In the genomic region with DNA sequence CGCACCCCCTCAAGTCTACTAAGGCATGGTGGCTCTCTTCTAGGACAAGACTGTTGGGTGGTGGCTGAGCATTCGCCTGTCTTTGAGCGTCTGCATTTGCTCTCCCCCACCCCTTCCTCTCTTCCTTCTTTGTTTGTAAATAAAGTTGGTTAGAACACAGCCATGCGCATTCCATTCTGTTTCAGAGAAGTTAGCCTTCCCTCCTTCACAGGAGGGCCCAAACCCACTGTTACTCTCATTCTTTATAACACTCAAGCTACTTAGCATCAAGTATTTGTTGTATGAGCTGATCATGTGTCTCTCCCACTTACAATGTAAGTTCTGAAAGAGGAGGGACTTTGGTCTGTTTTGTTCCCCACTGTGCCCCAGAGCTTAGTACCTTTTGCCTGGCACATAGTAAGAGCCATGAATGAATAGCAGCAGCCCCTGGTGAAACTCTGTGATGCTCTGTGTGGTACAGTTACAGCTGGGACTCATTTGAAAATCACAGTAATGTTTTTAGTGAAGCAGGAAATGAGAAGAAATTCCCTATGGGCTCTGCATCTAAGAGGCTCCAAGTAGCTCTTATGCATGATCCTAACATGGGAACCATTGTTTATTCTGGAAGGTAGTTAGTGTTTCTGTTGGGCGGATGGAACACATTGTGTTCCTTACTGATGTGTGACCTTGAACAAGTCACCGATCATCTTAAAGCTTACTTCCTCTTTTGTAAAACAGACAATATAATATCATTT, we compare ENCODE assay signal across 9 cellular contexts.
DNase-seq lines count a peak whose midpoint lies in the region; ATAC-seq and TF ChIP-seq lines count a peak whose summit lies in the region.
"Had no signal": no experiment of that assay in that cellular context is flagged by ENCODE, and none has a peak within 500 bp of the region (broad histone marks: within the 10 kb centered on the region; RNA-seq: fewer than 3 reads in every experiment).

No MANE protein-coding gene starts in this region.

- in situ Hi-C loops in ACHN (cut with HindIII; ENCODE audit: low pct_ligation_motif_present, low pct_unique_long_range_greater_than_20kb, low sequenced_read_pairs), result no loop called here

- no peak overlapping the region for H3K27ac ChIP-seq in OCI-LY3 (ENCODE audit: low read length)
- H3K27ac ChIP-seq: KMS-11 had no signal

- no peak overlapping the region for H3K4me3 ChIP-seq in OCI-LY3 (ENCODE audit: low read length)

- peaks cover 36% of the 10 kb centered on the region for H4K20me1 ChIP-seq in OCI-LY3 (ENCODE audit: insufficient read depth, low read length)

- ATAC-seq in GM18858 (IDR thresholded peaks at IDR 0.05; ENCODE audit: unreplicated experiment) (peak; percentile 64), HG02588 (IDR thresholded peaks at IDR 0.05; ENCODE audit: unreplicated experiment) (peak; percentile 52)

- H2AFZ ChIP-seq in OCI-LY3 (ENCODE audit: low read depth, low read length), result no peak overlapping the region

- H3K27me3 ChIP-seq in OCI-LY3 (ENCODE audit: low read depth, low read length), result peaks cover 24% of the 10 kb centered on the region

- no peak for TF ChIP-seq CTCF in OCI-LY3 (IDR thresholded peaks at IDR 0.05; ENCODE audit: low read depth, low read length)

- H3K9me3 ChIP-seq in OCI-LY3 (ENCODE audit: insufficient read depth, low read length), result no peaks in the 10 kb centered on the region

- peaks cover 25% of the 10 kb centered on the region for H3K4me1 ChIP-seq in OCI-LY3 (ENCODE audit: low read length)

- no peaks in the 10 kb centered on the region for H3K79me2 ChIP-seq in OCI-LY3 (ENCODE audit: low read length)

- DNase-seq in iPS-NIHi11 (ENCODE audit: low spot score), result peak; percentile 18
- DNase-seq in DMS 273 (lab: John Stamatoyannopoulos, UW; ENCODE audit: unreplicated experiment), result no peak
- no peak for DNase-seq in 8988T
- DNase-seq in ACHN, result no peak
- no peak for DNase-seq in NCI-H345 (lab: John Stamatoyannopoulos, UW)

- H3K36me3 ChIP-seq in OCI-LY3 (replicated peaks; ENCODE audit: low read depth, low read length), result no peaks in the 10 kb centered on the region

- H3K9ac ChIP-seq in OCI-LY3 (ENCODE audit: low read length), result no peak overlapping the region
- H3K9ac ChIP-seq: KMS-11 had no signal

- H3K4me2 ChIP-seq in OCI-LY3 (ENCODE audit: low read length), result peak overlapping the region; percentile 34
- H3K4me2 ChIP-seq: KMS-11 had no signal
